8 cellular contexts compared by ENCODE assay signal in the genomic region with DNA sequence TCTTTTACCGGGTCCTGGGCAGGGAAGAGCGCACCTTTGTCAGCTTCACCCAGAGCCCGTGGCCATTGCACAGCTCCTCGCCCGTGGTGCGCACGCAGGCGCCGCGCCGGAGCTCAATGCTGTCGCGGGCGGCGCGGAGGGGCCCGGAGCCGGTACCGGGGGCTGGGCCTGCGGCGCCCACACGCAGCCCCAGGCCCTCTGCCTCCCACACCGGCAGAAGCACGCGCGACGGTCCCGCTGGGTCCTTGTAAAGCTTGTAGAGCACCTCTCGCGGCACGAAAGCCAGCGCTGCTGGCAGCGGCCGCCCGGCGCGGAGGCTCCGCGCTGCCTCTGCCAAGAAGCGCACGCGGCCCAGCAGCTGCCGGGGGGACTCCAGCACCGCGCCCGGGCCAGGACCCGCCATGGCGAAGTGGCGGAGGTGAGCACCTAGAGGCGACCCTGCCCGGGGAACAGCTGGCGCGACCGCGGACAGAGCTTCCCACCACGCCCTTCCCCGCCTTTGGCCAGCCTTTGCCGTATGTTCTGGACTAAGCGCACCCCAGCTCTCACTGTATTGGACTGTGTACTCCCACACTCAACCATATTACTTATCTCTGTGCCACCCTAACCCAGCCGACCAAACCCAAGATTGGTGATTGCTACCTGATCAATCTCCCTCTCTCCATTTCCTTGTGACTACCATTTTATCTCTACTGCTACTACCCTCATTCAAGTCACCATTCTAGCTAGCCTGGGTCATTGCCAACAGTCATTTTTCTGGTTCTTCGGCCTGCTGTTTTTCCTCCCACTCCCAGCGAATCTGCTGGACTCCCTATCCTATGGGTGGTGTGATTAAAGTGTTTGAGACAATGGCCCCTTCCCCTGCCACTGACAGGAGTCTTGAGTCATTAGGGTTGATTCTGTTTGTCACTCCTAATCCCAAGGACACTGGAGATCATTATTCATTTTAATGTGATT. TPM values are rescaled to one million over a fixed set of nuclear protein-coding genes. Genes with fewer than 3 reads are reported as not detected.
DNase-seq lines count a peak whose midpoint lies in the region; ATAC-seq, FAIRE-seq and TF ChIP-seq lines count a peak whose summit lies in the region.

A gene (minus strand): TSS at position 470 of the 957 bp plus-strand sequence. CDS start 67 bp downstream, at position 403.

- H3K27me3 ChIP-seq in adrenal gland (no peaks in the 10 kb centered on the region), heart right ventricle (no peaks in the 10 kb centered on the region)

- ATAC-seq in HG02678 (IDR thresholded peaks at IDR 0.05; ENCODE audit: unreplicated experiment) (peak; percentile 80), heart right ventricle (peak; percentile 87 to 93 (median 91))

- 1 to 3% (median 1%) methylated on average over 12 to 62 of the region's 62 CpGs for WGBS in adrenal gland, 4 donors
- 1% methylated on average over 49 to 62 of the region's 62 CpGs for WGBS in heart right ventricle, 2 donors
- 1% methylated on average over 62 of the region's 62 CpGs for WGBS in urinary bladder

- DNase-seq in GM12891 (ENCODE audit: insufficient read length, low spot score) (peak; percentile 77), NCI-H1417 treated with DMSO at 0.1 percent for 48 hours (lab: John Stamatoyannopoulos, UW) (peak; percentile 14), T-helper 1 cell (peak; percentile 50 to 79 (median 62)), adrenal gland (peak; percentile 76 to 89 (median 82)), heart right ventricle (peak; percentile 81 to 84), posterior vena cava (ENCODE audit: low spot score) (peak; percentile 92)

- H3K9me3 ChIP-seq in adrenal gland (replicated peaks in 1 of 3) (no peaks in the 10 kb centered on the region), heart right ventricle (no peaks in the 10 kb centered on the region)

- H3K27ac ChIP-seq in adrenal gland (peak within 1 kb of the TSS; percentile 83 to 94 (median 92)), heart right ventricle (peak within 1 kb of the TSS in 9 of 10 donors; percentile 59 to 88 (median 82)), urinary bladder (ENCODE audit: low read depth) (peak within 1 kb of the TSS; percentile 77)

- TF ChIP-seq CTCF in adrenal gland (IDR thresholded peaks at IDR 0.05) (peak in 1 of 6 experiments; percentile 1), heart right ventricle (IDR thresholded peaks at IDR 0.05) (no peak)

- intact Hi-C loops in adrenal gland (cut with DNase I), result loop anchor here in 1 of 2 donors (10.0 kb wide), 1 partner anchor 484 kb away; a partner anchor contains a TSS
- intact Hi-C loops in heart right ventricle (cut with DNase I), result loop anchor here (2.0 to 10.0 kb wide), 15 partner anchors 24 to 571 kb away; a partner anchor contains a TSS
- intact Hi-C loops in posterior vena cava (cut with DNase I), result loop anchor here in 1 of 2 donors (5.0 to 10.0 kb wide), 4 partner anchors 176 to 561 kb away; a partner anchor contains a TSS

- TF ChIP-seq POLR2A in GM12891 (IDR thresholded peaks at IDR 0.05; ENCODE audit: low read depth, low read length) (peak; percentile 50; the same call in 1 of the 2 replicates), adrenal gland (IDR thresholded peaks at IDR 0.05) (peak in 1 of 2 donors; percentile 22)

- H3K36me3 ChIP-seq in adrenal gland (replicated peaks in 1 of 2) (peaks cover 0 to 47% of the 10 kb centered on the region in 2 donors), heart right ventricle (peaks cover 0 to 64% (median 40%) of the 10 kb centered on the region in 9 donors), urinary bladder (ENCODE audit: insufficient read depth) (no peaks in the 10 kb centered on the region)

- peaks cover 38 to 49% of the 10 kb centered on the region in 2 donors for H3K4me1 ChIP-seq in adrenal gland (replicated peaks in 1 of 2)
- H3K4me1 ChIP-seq in heart right ventricle, result peaks cover 20 to 51% (median 35%) of the 10 kb centered on the region in 9 donors
- peaks cover 3% of the 10 kb centered on the region for H3K4me1 ChIP-seq in urinary bladder (ENCODE audit: insufficient read depth)

- H3K4me3 ChIP-seq in adrenal gland, result peak within 1 kb of the TSS; percentile 36 to 88 (median 75)
- H3K4me3 ChIP-seq in heart right ventricle, result peak within 1 kb of the TSS; percentile 75 to 100 (median 96)
- peak within 1 kb of the TSS; percentile 97 for H3K4me3 ChIP-seq in urinary bladder (ENCODE audit: low read depth, low read length)

- peak; percentile 95 for FAIRE-seq in GM12891 (lab: Jason Lieb, UNC)

TF ChIP-seq in GM12891, 5 proteins besides CTCF, POLR2A, EP300 and RAD21:
- TF ChIP-seq POLR2AphosphoS5 (IDR thresholded peaks at IDR 0.05; ENCODE audit: low read depth, low read length) (peak; percentile 58; the same call in 1 of the 2 replicates), PAX5 (IDR thresholded peaks at IDR 0.05; ENCODE audit: insufficient read depth, low read length, severe bottlenecking) (no peak), SPI1 (IDR thresholded peaks at IDR 0.05; ENCODE audit: low read depth, low read length) (no peak), TAF1 (IDR thresholded peaks at IDR 0.05; ENCODE audit: low read depth, low read length) (0 out of 2 replicates have a peak, but pooled peaks have one; percentile 42), POU2F2 (IDR thresholded peaks at IDR 0.05; ENCODE audit: low read depth, low read length) (0 out of 2 replicates have a peak, but pooled peaks have one; percentile 29)

RNA-seq across cellular contexts. Expression of the gene that starts here (rescaled TPM):
- polyA plus RNA-seq in GM12891 (2012; ENCODE audit: low read depth, missing spikeins), result 21.8 TPM
- total RNA-seq in adrenal gland (10 to 100 TPM; 25.4 to 68.4 (median 50.8) TPM), heart right ventricle (10 to 100 TPM; 15.2 to 29.4 (median 18.0) TPM), posterior vena cava (10 to 100 TPM; 26.5 to 32.9 TPM), urinary bladder (9.4 TPM)
- polyA plus RNA-seq in adrenal gland (10 to 100 TPM; 31.1 to 73.7 (median 54.3) TPM), heart right ventricle (10 to 100 TPM; 22.5 to 23.6 TPM), urinary bladder (37.2 TPM)

Comparison
In these comparisons a context has a peak if more than half of its experiments do, and no peak if none do; other contexts are left out.
1. Peak in every context shown above with its lines: DNase-seq, ATAC-seq, H3K4me3 ChIP-seq and H3K27ac ChIP-seq.
2. DNase-seq: peak in every context shown above with its lines; median percentile 92 in posterior vena cava; 82 in heart right ventricle; 82 in adrenal gland; 77 in GM12891; 62 in T-helper 1 cell; 14 in NCI-H1417 treated with DMSO at 0.1 percent for 48 hours.